Comparison of ENCODE assay signal across 8 cellular contexts in the genomic region with DNA sequence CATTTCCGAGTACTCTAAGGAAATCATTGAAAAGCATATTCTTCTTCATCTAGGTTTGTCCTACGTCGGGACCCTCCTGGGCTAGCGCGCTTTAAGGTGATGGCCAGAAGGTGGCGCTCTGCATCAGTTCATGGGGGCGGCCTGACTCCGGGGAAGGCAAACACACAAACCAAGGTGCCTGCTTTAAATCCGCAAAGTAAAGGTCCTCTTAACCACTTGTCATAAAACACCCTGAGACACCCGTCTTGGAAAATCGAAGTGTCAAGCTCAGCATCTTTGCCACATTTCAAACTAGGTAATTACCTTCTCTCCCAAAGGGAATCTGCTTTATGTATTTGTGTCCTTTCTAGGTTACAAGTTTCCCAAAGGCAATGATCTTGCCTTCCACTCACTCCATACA. TPM values are rescaled to one million over a fixed set of nuclear protein-coding genes. Genes with fewer than 3 reads are reported as not detected.
A peak's percentile ranks its signal among the peaks of the same experiment; 100 is the strongest.
DNase-seq lines count a peak whose midpoint lies in the region; ATAC-seq, FAIRE-seq and TF ChIP-seq lines count a peak whose summit lies in the region.

No MANE protein-coding gene starts in this region.

- H3K27ac ChIP-seq in endothelial cell of umbilical vein (ENCODE audit: insufficient read depth, low read depth, low read length) = no peak overlapping the region

- H3K27me3 Mint-ChIP-seq in activated CD8-positive, alpha-beta memory T cell treated with anti-CD3 and anti-CD28 coated beads, Interleukin-2, amount 10 ng/mL, durations not matched to agents 7 days and 5 days = peaks cover 77% of the 10 kb centered on the region
- H3K27me3 Mint-ChIP-seq in naive B cell = no peaks in the 10 kb centered on the region

- no peaks in the 10 kb centered on the region for H4K20me1 ChIP-seq in endothelial cell of umbilical vein (replicated peaks; ENCODE audit: control insufficient read depth, extremely low read depth, insufficient read depth, low read length)

- no peaks in the 10 kb centered on the region for H3K79me2 ChIP-seq in endothelial cell of umbilical vein (ENCODE audit: control insufficient read depth, insufficient read depth, low read length)

- no peak overlapping the region for H3K4me3 ChIP-seq in endothelial cell of umbilical vein (replicated peaks in 1 of 3; ENCODE audit: insufficient read depth in 1 of 3, low read depth in 1 of 3, low read length in 3 of 3)

- no TSS peak for BruUV-seq in endothelial cell of umbilical vein (replicated peaks; lab: Mats Ljungman, UMichigan)

- no peaks in the 10 kb centered on the region for H3K36me3 Mint-ChIP-seq in activated CD8-positive, alpha-beta memory T cell treated with anti-CD3 and anti-CD28 coated beads, Interleukin-2, amount 10 ng/mL, durations not matched to agents 7 days and 5 days
- peaks cover 4 to 22% of the 10 kb centered on the region in 2 donors for H3K36me3 Mint-ChIP-seq in naive B cell

- no peak overlapping the region for H3K9ac ChIP-seq in endothelial cell of umbilical vein (replicated peaks; ENCODE audit: extremely low read depth, insufficient read depth, low read length)

- no peaks in the 10 kb centered on the region for H3K9me3 ChIP-seq in endothelial cell of umbilical vein (replicated peaks; ENCODE audit: control insufficient read depth, insufficient read depth, low read length)

- intact Hi-C loops in endothelial cell of umbilical vein (cut with micrococcal nuclease) = loop anchor here (1.0 to 5.0 kb wide), 6 partner anchors 10 to 209 kb away; no protein-coding TSS in a partner anchor

- dilution Hi-C loops in endothelial cell of umbilical vein (cut with MboI; ENCODE audit: extremely low pct_ligation_motif_present, low sequenced_read_pairs) = no loop called here

- no peaks in the 10 kb centered on the region for H3K9me1 ChIP-seq in endothelial cell of umbilical vein (replicated peaks; ENCODE audit: control insufficient read depth, extremely low read depth, insufficient read depth, low read length)

- POLR2A ChIA-PET in endothelial cell of umbilical vein (lab: Charles Lee) = no interaction called here

- H3K4me3 Mint-ChIP-seq in activated CD8-positive, alpha-beta memory T cell treated with anti-CD3 and anti-CD28 coated beads, Interleukin-2, amount 10 ng/mL, durations not matched to agents 7 days and 5 days = no peak overlapping the region
- H3K4me3 Mint-ChIP-seq in naive B cell = no peak overlapping the region

- H3K4me2 ChIP-seq in endothelial cell of umbilical vein (ENCODE audit: insufficient read depth, low read length) = no peak overlapping the region

- H3K36me3 ChIP-seq in endothelial cell of umbilical vein (ENCODE audit: control insufficient read depth in 2 of 2, extremely low read depth in 1 of 2, insufficient read depth in 2 of 2, low read length in 2 of 2) = peaks cover 5 to 32% of the 10 kb centered on the region in 2 experiments

- H3K4me1 ChIP-seq in endothelial cell of umbilical vein (ENCODE audit: control insufficient read depth, extremely low read depth, insufficient read depth, low read length) = no peaks in the 10 kb centered on the region

- H2AFZ ChIP-seq in endothelial cell of umbilical vein (ENCODE audit: low read depth, low read length) = no peak overlapping the region

- TF ChIP-seq POLR2A in endothelial cell of umbilical vein (IDR thresholded peaks at IDR 0.05; ENCODE audit: low read depth, low read length) = no peak

- ATAC-seq in activated CD8-positive, alpha-beta memory T cell treated with anti-CD3 and anti-CD28 coated beads, Interleukin-2, amount 10 ng/mL, durations not matched to agents 7 days and 5 days = peak; percentile 78
- peak; percentile 89 to 99 for ATAC-seq in naive B cell (ENCODE audit: low read depth in 2 of 2)

- DNase-seq in SIG-M5 treated with dmso at 0.1 percent for 504 hours (lab: John Stamatoyannopoulos, UW; ENCODE audit: unreplicated experiment) = peak; percentile 66
- DNase-seq in SIG-M5 (lab: John Stamatoyannopoulos, UW) = no peak
- DNase-seq in HS-5 (ENCODE audit: low read depth) = peak; percentile 18
- peak; percentile 78 for DNase-seq in NOMO-1 treated with DMSO at 0.1 percent for 48 hours (lab: John Stamatoyannopoulos, UW; ENCODE audit: unreplicated experiment)
- DNase-seq in activated CD8-positive, alpha-beta memory T cell treated with anti-CD3 and anti-CD28 coated beads, Interleukin-2, amount 10 ng/mL, durations not matched to agents 7 days and 5 days = peak; percentile 75
- peak; percentile 85 for DNase-seq in endothelial cell of umbilical vein (ENCODE audit: low read depth, low spot score)
- peak; percentile 69 for DNase-seq in naive B cell
- peak; percentile 48 to 52 for DNase-seq in stimulated activated CD8-positive, alpha-beta memory T cell treated with anti-CD3 and anti-CD28 coated beads, Interleukin-7, amount 100 ng/mL, for 4 hours (ENCODE audit: low read depth in 2 of 2)

- TF ChIP-seq CTCF in endothelial cell of umbilical vein (IDR thresholded peaks at IDR 0.05; ENCODE audit: extremely low read depth in 1 of 2, insufficient read depth in 1 of 2, low read depth in 1 of 2, low read length in 2 of 2) = peak; percentile 89 to 92

- H3K27ac Mint-ChIP-seq in activated CD8-positive, alpha-beta memory T cell treated with anti-CD3 and anti-CD28 coated beads, Interleukin-2, amount 10 ng/mL, durations not matched to agents 7 days and 5 days = no peak overlapping the region
- no peak overlapping the region for H3K27ac Mint-ChIP-seq in naive B cell

- no peaks in the 10 kb centered on the region for H3K27me3 ChIP-seq in endothelial cell of umbilical vein (ENCODE audit: control insufficient read depth in 2 of 2, insufficient read depth in 2 of 2, low read length in 2 of 2)

- H3K9me3 Mint-ChIP-seq in activated CD8-positive, alpha-beta memory T cell treated with anti-CD3 and anti-CD28 coated beads, Interleukin-2, amount 10 ng/mL, durations not matched to agents 7 days and 5 days (ENCODE audit: low read depth) = no peaks in the 10 kb centered on the region
- H3K9me3 Mint-ChIP-seq in naive B cell = no peaks in the 10 kb centered on the region

- CTCF ChIA-PET in activated CD8-positive, alpha-beta memory T cell treated with anti-CD3 and anti-CD28 coated beads, Interleukin-2, amount 10 ng/mL, durations not matched to agents 7 days and 5 days (lab: Charles Lee) = interaction anchor here (0.6 to 6.4 kb wide), 19 partner anchors 10 to 647 kb away, joined by 3 to 37 read pairs (median 4); no protein-coding TSS in a partner anchor
- CTCF ChIA-PET in endothelial cell of umbilical vein (lab: Charles Lee) = interaction anchor here (1.0 to 4.4 kb wide), 12 partner anchors 11 to 130 kb away, joined by 3 to 67 read pairs (median 6); no protein-coding TSS in a partner anchor

- no peaks in the 10 kb centered on the region for H3K4me1 Mint-ChIP-seq in activated CD8-positive, alpha-beta memory T cell treated with anti-CD3 and anti-CD28 coated beads, Interleukin-2, amount 10 ng/mL, durations not matched to agents 7 days and 5 days
- peaks cover 0 to 8% (median 4%) of the 10 kb centered on the region in 3 donors for H3K4me1 Mint-ChIP-seq in naive B cell

- peak; percentile 91 for FAIRE-seq in endothelial cell of umbilical vein (lab: Jason Lieb, UNC)

TF ChIP-seq in endothelial cell of umbilical vein, 7 proteins besides CTCF, POLR2A, EP300 and RAD21:
- TF ChIP-seq, protein P1, sequence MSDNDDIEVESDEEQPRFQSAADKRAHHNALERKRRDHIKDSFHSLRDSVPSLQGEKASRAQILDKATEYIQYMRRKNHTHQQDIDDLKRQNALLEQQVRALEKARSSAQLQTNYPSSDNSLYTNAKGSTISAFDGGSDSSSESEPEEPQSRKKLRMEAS (IDR thresholded peaks at IDR 0.05; ENCODE audit: insufficient read depth, insufficient read length) = no peak
- TF ChIP-seq MYC (IDR thresholded peaks at IDR 0.05; ENCODE audit: low read depth, low read length) = no peak
- TF ChIP-seq POLR2AphosphoS5 (IDR thresholded peaks at IDR 0.05; ENCODE audit: insufficient read depth, low read depth, low read length) = no peak
- TF ChIP-seq FOS (IDR thresholded peaks at IDR 0.05; ENCODE audit: borderline replicate concordance, insufficient read depth, low read length) = no peak
- TF ChIP-seq EZH2 (IDR thresholded peaks at IDR 0.05; ENCODE audit: borderline replicate concordance, low read depth, low read length, severe bottlenecking) = no peak
- no peak for TF ChIP-seq JUN (IDR thresholded peaks at IDR 0.05; ENCODE audit: borderline replicate concordance, insufficient read depth, insufficient read length, low read depth)
- no peak for TF ChIP-seq GATA2 (IDR thresholded peaks at IDR 0.05; ENCODE audit: insufficient read depth, insufficient read length, low read depth, low read length)
TF ChIP-seq in endothelial cell of umbilical vein: peak in this region for 0.

RNA-seq across cellular contexts. Expression of a gene that starts 34.0 kb away (rescaled TPM):
- not detected for total RNA-seq in activated CD8-positive, alpha-beta memory T cell treated with anti-CD3 and anti-CD28 coated beads, Interleukin-2, amount 10 ng/mL, durations not matched to agents 7 days and 5 days
- 62.4 and 66.8 TPM in 2 replicates for total RNA-seq in endothelial cell of umbilical vein
- polyA plus RNA-seq in endothelial cell of umbilical vein (44.6 and 60.4 TPM in 2 replicates), naive B cell (ENCODE audit: low read depth in 6 of 6) (10 to 100 TPM; 12.7 to 23.7 (median 16.1) TPM)
- 48.2 and 48.3 TPM in 2 replicates for polyA plus RNA-seq in endothelial cell of umbilical vein (2011; cell fraction: cytosol; rRNA removed)
- polyA plus RNA-seq in endothelial cell of umbilical vein (2011; cell fraction: nucleus; rRNA removed) = 49.5 and 75.6 TPM in 2 replicates
- 24.0 and 24.3 TPM in 2 replicates for polyA plus RNA-seq in endothelial cell of umbilical vein (2012)
- polyA minus RNA-seq in endothelial cell of umbilical vein = 33.5 and 46.5 TPM in 2 replicates
- polyA minus RNA-seq in endothelial cell of umbilical vein (2011; cell fraction: cytosol; rRNA and poly(A)+ RNA removed) = not detected
- 36.7 and 37.0 TPM in 2 replicates for polyA minus RNA-seq in endothelial cell of umbilical vein (2011; cell fraction: nucleus; rRNA and poly(A)+ RNA removed)

Comparison
In these comparisons a context has a peak if more than half of its experiments do, and no peak if none do; other contexts are left out.
1. RNA of a gene that starts 34.0 kb away (total RNA-seq): 62.4 to 66.8 TPM in endothelial cell of umbilical vein; not detected in activated CD8-positive, alpha-beta memory T cell treated with anti-CD3 and anti-CD28 coated beads, Interleukin-2, amount 10 ng/mL, durations not matched to agents 7 days and 5 days; every median in the first group is over 10 times any median in the second.